1 cellular context compared by ENCODE assay signal in the genomic region with DNA sequence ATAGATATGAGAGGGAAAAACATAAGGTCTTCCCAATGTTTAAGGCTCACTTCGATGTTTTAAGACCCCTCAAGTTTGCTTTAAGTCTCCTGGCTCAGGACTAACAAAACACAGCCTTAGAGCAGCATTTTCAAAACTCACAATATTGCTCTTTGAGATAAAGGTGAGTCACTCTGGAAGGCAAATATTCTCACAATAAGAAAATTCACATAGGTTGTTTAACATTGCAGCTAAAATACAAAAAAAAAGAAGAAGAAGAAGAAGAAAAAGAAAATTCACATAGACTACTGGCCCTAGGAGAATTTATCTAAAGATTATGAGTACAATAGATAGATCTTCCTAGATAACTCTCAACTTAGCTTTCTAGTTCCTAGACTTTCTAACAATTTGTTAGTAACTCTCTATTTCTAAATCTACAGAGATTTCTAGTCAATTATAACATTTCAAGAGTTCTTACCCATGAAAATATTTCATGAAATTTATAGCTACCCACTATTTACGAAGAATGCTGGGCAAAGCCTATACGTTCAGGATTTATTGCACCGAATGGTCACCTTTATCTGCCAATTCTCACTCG.
TF ChIP-seq lines count a peak whose summit lies in the region.

No MANE protein-coding gene starts in this region.

TF ChIP-seq in HEK293, 187 proteins besides CTCF, POLR2A, EP300 and RAD21 (continued from another document):
- TF ChIP-seq, protein P1, sequence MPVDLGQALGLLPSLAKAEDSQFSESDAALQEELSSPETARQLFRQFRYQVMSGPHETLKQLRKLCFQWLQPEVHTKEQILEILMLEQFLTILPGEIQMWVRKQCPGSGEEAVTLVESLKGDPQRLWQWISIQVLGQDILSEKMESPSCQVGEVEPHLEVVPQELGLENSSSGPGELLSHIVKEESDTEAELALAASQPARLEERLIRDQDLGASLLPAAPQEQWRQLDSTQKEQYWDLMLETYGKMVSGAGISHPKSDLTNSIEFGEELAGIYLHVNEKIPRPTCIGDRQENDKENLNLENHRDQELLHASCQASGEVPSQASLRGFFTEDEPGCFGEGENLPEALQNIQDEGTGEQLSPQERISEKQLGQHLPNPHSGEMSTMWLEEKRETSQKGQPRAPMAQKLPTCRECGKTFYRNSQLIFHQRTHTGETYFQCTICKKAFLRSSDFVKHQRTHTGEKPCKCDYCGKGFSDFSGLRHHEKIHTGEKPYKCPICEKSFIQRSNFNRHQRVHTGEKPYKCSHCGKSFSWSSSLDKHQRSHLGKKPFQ (tag by site-specific recombination; IDR thresholded peaks at IDR 0.05): 0 out of 2 replicates have a peak, but pooled peaks have one; percentile 65
- no peak for TF ChIP-seq ZNF23 (tag by site-specific recombination; IDR thresholded peaks at IDR 0.05; ENCODE audit: borderline replicate concordance)
